In genomic region chr3:57826286-57826951, GRCh38 we compare ENCODE assay signal across 13 cellular contexts.
A peak's percentile ranks its signal among the peaks of the same experiment; 100 is the strongest.
DNase-seq lines count a peak whose midpoint lies in the region; ATAC-seq, FAIRE-seq and TF ChIP-seq lines count a peak whose summit lies in the region.
"Had no signal": no experiment of that assay in that cellular context is flagged by ENCODE, and none has a peak within 500 bp of the region (broad histone marks: within the 10 kb centered on the region; RNA-seq: fewer than 3 reads in every experiment).

No MANE protein-coding gene starts in this region.

- H3K27ac ChIP-seq in adrenal gland (peak overlapping the region in 4 of 5 donors; percentile 4 to 29 (median 18)), lower lobe of right lung (no peak overlapping the region)
- no peak overlapping the region for H3K27ac ChIP-seq in CD8-positive, alpha-beta T cell (ENCODE audit: low read depth, low read length)

- H3K27ac Mint-ChIP-seq in CD8-positive, alpha-beta T cell, result no peak overlapping the region
- H3K27ac Mint-ChIP-seq in T-cell, result peak overlapping the region in 1 of 2 donors; percentile 40

- no peak overlapping the region for H3K4me3 ChIP-seq in AG10803 (ENCODE audit: low read length)
- H3K4me3 ChIP-seq in adrenal gland, result no peak overlapping the region
- H3K4me3 ChIP-seq in lower lobe of right lung, result no peak overlapping the region
- H3K4me3 ChIP-seq in CD8-positive, alpha-beta T cell (ENCODE audit: low read depth, low read length), result no peak overlapping the region

- H3K27me3 Mint-ChIP-seq in CD8-positive, alpha-beta T cell (ENCODE audit: low read depth), result no peaks in the 10 kb centered on the region
- no peaks in the 10 kb centered on the region for H3K27me3 Mint-ChIP-seq in T-cell

- H3K4me3 Mint-ChIP-seq in CD8-positive, alpha-beta T cell, result no peak overlapping the region
- H3K4me3 Mint-ChIP-seq in T-cell, result no peak overlapping the region
- H3K4me3 Mint-ChIP-seq: neural crest cell had no signal

- no peaks in the 10 kb centered on the region for H3K9me3 Mint-ChIP-seq in CD8-positive, alpha-beta T cell
- no peaks in the 10 kb centered on the region for H3K9me3 Mint-ChIP-seq in T-cell
- H3K9me3 Mint-ChIP-seq: neural crest cell had no signal

- POLR2A ChIA-PET in CD8-positive, alpha-beta T cell (lab: Charles Lee), result interaction anchor here (0.5 to 1.2 kb wide), 2 partner anchors 13 to 402 kb away, joined by 3 read pairs; no protein-coding TSS in a partner anchor
- POLR2A ChIA-PET in T-cell (lab: Charles Lee), result interaction anchor here in 1 of 2 donors (0.7 kb wide), 1 partner anchor 261 kb away, joined by 4 read pairs; no protein-coding TSS in a partner anchor

- intact Hi-C loops in adrenal gland (cut with DNase I), result loop anchor here in 1 of 2 donors (10.0 kb wide), 1 partner anchor 72 kb away; the partner anchor contains the start of gene SLMAP
- intact Hi-C loops in lower lobe of right lung (cut with DNase I), result no loop called here
- intact Hi-C loops in CD8-positive, alpha-beta T cell (cut with DNase I, micrococcal nuclease), result loop anchor here in 1 of 2 experiments (2.0 to 10.0 kb wide), 3 partner anchors 132 to 430 kb away; partner anchors contain the start of gene DENND6A

- peaks cover 13% of the 10 kb centered on the region for H3K36me3 Mint-ChIP-seq in CD8-positive, alpha-beta T cell
- H3K36me3 Mint-ChIP-seq in T-cell, result peaks cover 6% of the 10 kb centered on the region

- 86 to 92% (median 90%) methylated on average over 1 of the region's 1 CpG for WGBS in adrenal gland, 4 donors

- no peak for TF ChIP-seq POLR2A in H54 (IDR thresholded peaks at IDR 0.05; ENCODE audit: low read depth, low read length)
- no peak for TF ChIP-seq POLR2A in adrenal gland (IDR thresholded peaks at IDR 0.05)

- H3K27me3 ChIP-seq in adrenal gland (no peaks in the 10 kb centered on the region), lower lobe of right lung (ENCODE audit: low read depth) (no peaks in the 10 kb centered on the region)
- H3K27me3 ChIP-seq in CD8-positive, alpha-beta T cell (ENCODE audit: insufficient read depth, low read length), result no peaks in the 10 kb centered on the region

- H3K36me3 ChIP-seq in adrenal gland (replicated peaks in 1 of 2), result no peaks in the 10 kb centered on the region
- no peaks in the 10 kb centered on the region for H3K36me3 ChIP-seq in lower lobe of right lung
- H3K36me3 ChIP-seq in CD8-positive, alpha-beta T cell (ENCODE audit: insufficient read depth, low read length), result no peaks in the 10 kb centered on the region

- H3K4me1 Mint-ChIP-seq in CD8-positive, alpha-beta T cell (ENCODE audit: low read depth), result peaks cover 24% of the 10 kb centered on the region
- H3K4me1 Mint-ChIP-seq in T-cell, result peaks cover 14 to 41% (median 31%) of the 10 kb centered on the region in 3 donors

- TF ChIP-seq CTCF in AG10803 (conservative IDR thresholded peaks at IDR 0.05; ENCODE audit: low read length), result peak; percentile 45
- peak in 4 of 6 experiments; percentile 9 to 50 (median 40) for TF ChIP-seq CTCF in adrenal gland (IDR thresholded peaks at IDR 0.05)
- TF ChIP-seq CTCF in lower lobe of right lung (IDR thresholded peaks at IDR 0.05), result peak; percentile 22
- TF ChIP-seq CTCF in CD8-positive, alpha-beta T cell (IDR thresholded peaks at IDR 0.05), result no peak

- H3K9me3 ChIP-seq in adrenal gland (replicated peaks in 1 of 3) (no peaks in the 10 kb centered on the region), lower lobe of right lung (no peaks in the 10 kb centered on the region)
- H3K9me3 ChIP-seq in CD8-positive, alpha-beta T cell (ENCODE audit: low read length), result no peaks in the 10 kb centered on the region

- peak; percentile 6 for FAIRE-seq in H54 (lab: Jason Lieb, UNC)

- CTCF ChIA-PET in CD8-positive, alpha-beta T cell (lab: Charles Lee), result interaction anchor here (0.7 to 2.0 kb wide), 9 partner anchors 11 to 431 kb away, joined by 3 to 10 read pairs (median 3); partner anchors contain the start of gene PDE12
- CTCF ChIA-PET in T-cell (lab: Charles Lee), result interaction anchor here in 1 of 2 donors (0.8 to 1.7 kb wide), 4 partner anchors 13 to 429 kb away, joined by 3 to 13 read pairs (median 4); partner anchors contain the start of gene SLMAP

- H3K4me1 ChIP-seq in adrenal gland (replicated peaks in 1 of 2) (peaks cover 35 to 55% of the 10 kb centered on the region in 2 donors), lower lobe of right lung (peaks cover 18% of the 10 kb centered on the region)
- no peaks in the 10 kb centered on the region for H3K4me1 ChIP-seq in CD8-positive, alpha-beta T cell (ENCODE audit: insufficient read depth, low read length)

- ATAC-seq in lower lobe of right lung (no peak), GM19324 (IDR thresholded peaks at IDR 0.05; ENCODE audit: low FRiP score, unreplicated experiment) (no peak), T-cell (replicated peaks in 1 of 4) (no peak)
- no peak for ATAC-seq in CD8-positive, alpha-beta T cell

- DNase-seq in AG10803 (ENCODE audit: low read depth) (peak; percentile 9), H54 (ENCODE audit: insufficient read length, low spot score) (no peak), adrenal gland (no peak), lower lobe of right lung (no peak), 8988T (no peak), T-cell (no peak)
- no peak for DNase-seq in CD8-positive, alpha-beta T cell
- DNase-seq: cortex of kidney, DMS 273 treated with DMSO at 0.1 percent for 48 hours, GOT3, NCI-H1105 had no signal

Comparison
In these comparisons a context has a peak if more than half of its experiments do, and no peak if none do; other contexts are left out.
1. H3K27ac ChIP-seq: peak in adrenal gland (4 of 5); none in lower lobe of right lung (single experiment) and CD8-positive, alpha-beta T cell (single experiment).